8 cellular contexts compared by ENCODE assay signal in the genomic region with DNA sequence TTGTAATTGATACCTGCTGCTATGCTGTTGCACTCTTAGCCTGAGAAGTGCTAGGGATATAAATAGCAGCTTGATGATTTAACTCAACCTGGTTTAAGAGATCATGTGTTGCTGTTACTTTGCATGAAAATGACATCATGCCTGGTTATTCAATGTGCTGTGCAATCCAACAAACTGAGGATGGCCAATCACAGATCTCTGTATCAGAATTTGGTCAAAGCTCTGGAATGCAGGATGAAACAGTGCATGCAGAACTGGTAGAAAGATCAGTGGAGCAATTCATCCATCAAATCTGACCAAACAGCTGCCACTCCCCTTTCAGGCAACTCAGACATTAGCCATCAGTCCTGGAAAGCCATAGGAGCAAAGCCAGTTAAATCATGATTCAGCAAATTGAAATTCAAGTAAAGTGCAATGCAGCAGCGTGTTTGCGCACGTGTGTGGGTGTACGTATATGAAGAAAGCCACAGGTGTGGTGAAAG.
A peak's percentile ranks its signal among the peaks of the same experiment; 100 is the strongest.
DNase-seq lines count a peak whose midpoint lies in the region; ATAC-seq, FAIRE-seq and TF ChIP-seq lines count a peak whose summit lies in the region.

No MANE protein-coding gene starts in this region.

- no peak for FAIRE-seq in HepG2 (lab: Jason Lieb, UNC)

- intact Hi-C loops in HepG2 (cut with micrococcal nuclease; ENCODE audit: unreplicated experiment), result no loop called here

- in situ Hi-C loops in HepG2 (cut with HindIII; ENCODE audit: extremely low pct_ligation_motif_present, low pct_unique_long_range_greater_than_20kb), result no loop called here

- H3K9me3 ChIP-seq in SK-N-MC (ENCODE audit: low read depth, low read length) (no peaks in the 10 kb centered on the region), HepG2 (ENCODE audit: low read length) (no peaks in the 10 kb centered on the region)

- no peak overlapping the region for H3K4me2 ChIP-seq in HepG2 (ENCODE audit: low read depth, low read length)

- WGBS in HepG2 (ENCODE audit: low lambda C conversion rate), result 46% methylated on average over 4 of the region's 4 CpGs

- CTCF ChIA-PET in HepG2 (lab: Yijun Ruan, JAX; ENCODE audit: low intra/inter-chr PET ratio, low total read pairs), result no interaction called here

- no peaks in the 10 kb centered on the region for H3K27me3 ChIP-seq in HepG2 (ENCODE audit: control insufficient read depth in 1 of 2, insufficient read depth in 2 of 2, low read length in 2 of 2)

- TF ChIP-seq EP300 in HepG2 (IDR thresholded peaks at IDR 0.05; ENCODE audit: low read depth in 2 of 2, low read length in 2 of 2) (no peak), HepG2 (CRISPR knock-in tag; IDR thresholded peaks at IDR 0.05; ENCODE audit: borderline replicate concordance) (no peak)

- DNase-seq in DMS53 (lab: John Stamatoyannopoulos, UW), result peak; percentile 75
- peak; percentile 22 for DNase-seq in SK-N-MC (ENCODE audit: low read depth, low spot score)
- DNase-seq in HepG2 (ENCODE audit: low spot score), result peak; percentile 49
- no peak for DNase-seq in middle frontal gyrus (ENCODE audit: extremely low spot score, low spot score)
- no peak for DNase-seq in coronary artery (ENCODE audit: low spot score)
- DNase-seq in KG1 (lab: John Stamatoyannopoulos, UW), result no peak
- no peak for DNase-seq in HUDEP-2 (lab: John Stamatoyannopoulos, UW; ENCODE audit: unreplicated experiment in 76 of 76)

- H3K4me3 ChIP-seq in SK-N-MC (no peak overlapping the region), HepG2 (replicated peaks in 1 of 3; ENCODE audit: insufficient read depth in 1 of 3, low read depth in 2 of 3, low read length in 3 of 3) (no peak overlapping the region), coronary artery (no peak overlapping the region)

- H3K4me1 ChIP-seq in HepG2 (ENCODE audit: insufficient read depth, low read length), result peaks cover 28% of the 10 kb centered on the region

- no peak for TF ChIP-seq POLR2A in HepG2 (IDR thresholded peaks at IDR 0.05; ENCODE audit: insufficient read depth in 1 of 2, low read depth in 2 of 2, low read length in 2 of 2)

- H3K36me3 ChIP-seq in SK-N-MC (ENCODE audit: insufficient read depth, low read length) (no peaks in the 10 kb centered on the region), HepG2 (replicated peaks in 1 of 2; ENCODE audit: control insufficient read depth in 1 of 2, insufficient read depth in 2 of 2, low read length in 2 of 2) (no peaks in the 10 kb centered on the region)

- TF ChIP-seq CTCF in HepG2 (CRISPR knock-in tag; IDR thresholded peaks at IDR 0.05), result no peak
- no peak for TF ChIP-seq CTCF in coronary artery (IDR thresholded peaks at IDR 0.05)

- ATAC-seq in HG02571 (IDR thresholded peaks at IDR 0.05; ENCODE audit: unreplicated experiment), result peak; percentile 68
- no peak for ATAC-seq in HepG2

- no peaks in the 10 kb centered on the region for H4K20me1 ChIP-seq in HepG2 (ENCODE audit: insufficient read depth, low read length)

- POLR2A ChIA-PET in HepG2 (lab: Yijun Ruan, JAX), result no interaction called here

- TF ChIP-seq RAD21 in HepG2 (CRISPR knock-in tag; IDR thresholded peaks at IDR 0.05), result no peak

- BruUV-seq in HepG2 (replicated peaks; lab: Mats Ljungman, UMichigan), result no TSS peak

- H2AFZ ChIP-seq in HepG2 (ENCODE audit: low read length), result no peak overlapping the region

- H3K27ac ChIP-seq in SK-N-MC, result peak overlapping the region; percentile 69
- no peak overlapping the region for H3K27ac ChIP-seq in HepG2 (ENCODE audit: extremely low read length, insufficient read depth, low read length)
- no peak overlapping the region for H3K27ac ChIP-seq in coronary artery

- H3K9ac ChIP-seq in SK-N-MC (ENCODE audit: insufficient read length) (no peak overlapping the region), HepG2 (ENCODE audit: insufficient read depth, low read depth, low read length) (no peak overlapping the region)

- no peaks in the 10 kb centered on the region for H3K79me2 ChIP-seq in HepG2 (ENCODE audit: insufficient read depth, low read length)

TF ChIP-seq in HepG2, 621 proteins besides CTCF, POLR2A, EP300 and RAD21:
- TF ChIP-seq NFE2L2 (IDR thresholded peaks at IDR 0.05; ENCODE audit: low read length), result peak; percentile 37; the same call in 1 of the 2 replicates
- no peak for TF ChIP-seq CCDC6 (CRISPR knock-in tag; IDR thresholded peaks at IDR 0.05)
- TF ChIP-seq, protein P1, sequence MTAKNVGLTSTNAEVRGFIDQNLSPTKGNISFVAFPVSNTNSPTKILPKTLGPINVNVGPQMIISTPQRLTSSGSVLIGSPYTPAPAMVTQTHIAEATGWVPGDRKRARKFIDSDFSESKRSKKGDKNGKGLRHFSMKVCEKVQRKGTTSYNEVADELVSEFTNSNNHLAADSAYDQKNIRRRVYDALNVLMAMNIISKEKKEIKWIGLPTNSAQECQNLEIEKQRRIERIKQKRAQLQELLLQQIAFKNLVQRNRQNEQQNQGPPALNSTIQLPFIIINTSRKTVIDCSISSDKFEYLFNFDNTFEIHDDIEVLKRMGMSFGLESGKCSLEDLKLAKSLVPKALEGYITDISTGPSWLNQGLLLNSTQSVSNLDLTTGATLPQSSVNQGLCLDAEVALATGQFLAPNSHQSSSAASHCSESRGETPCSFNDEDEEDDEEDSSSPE (CRISPR knock-in tag; IDR thresholded peaks at IDR 0.05), result no peak
- peak; percentile 76 to 77 for TF ChIP-seq MAFK (conservative IDR thresholded peaks at IDR 0.05 in 1 of 2, IDR thresholded peaks at IDR 0.05 in 1 of 2; ENCODE audit: low read length in 2 of 2)
- TF ChIP-seq NFE2 (CRISPR knock-in tag; IDR thresholded peaks at IDR 0.05), result peak; percentile 41; the same call in 1 of the 2 replicates
- no peak for TF ChIP-seq ZNF569 (CRISPR knock-in tag; IDR thresholded peaks at IDR 0.05; ENCODE audit: borderline replicate concordance)
- peak; percentile 70 for TF ChIP-seq MAFF (IDR thresholded peaks at IDR 0.05; ENCODE audit: low read depth, low read length)
- no peak for TF ChIP-seq ZBTB7B (CRISPR knock-in tag; IDR thresholded peaks at IDR 0.05)
- TF ChIP-seq ZBTB44 (CRISPR knock-in tag; IDR thresholded peaks at IDR 0.05), result no peak
- TF ChIP-seq ZBTB43 (CRISPR knock-in tag; conservative IDR thresholded peaks at IDR 0.05), result no peak
- TF ChIP-seq HOXA5 (CRISPR knock-in tag; IDR thresholded peaks at IDR 0.05), result no peak
- no peak for TF ChIP-seq ZNF382 (CRISPR knock-in tag; IDR thresholded peaks at IDR 0.05; ENCODE audit: borderline replicate concordance)
- TF ChIP-seq KLF9 (CRISPR knock-in tag; IDR thresholded peaks at IDR 0.05; ENCODE audit: low read depth), result no peak
- no peak for TF ChIP-seq ZNF580 (CRISPR knock-in tag; IDR thresholded peaks at IDR 0.05; ENCODE audit: borderline replicate concordance, low read depth)
- TF ChIP-seq ATF7 (IDR thresholded peaks at IDR 0.05), result peak; percentile 37
- TF ChIP-seq ATF7 (CRISPR knock-in tag; IDR thresholded peaks at IDR 0.05), result no peak
- no peak for TF ChIP-seq FOXJ3 (CRISPR knock-in tag; IDR thresholded peaks at IDR 0.05; ENCODE audit: borderline replicate concordance)
- no peak for TF ChIP-seq ZNF562 (CRISPR knock-in tag; IDR thresholded peaks at IDR 0.05; ENCODE audit: borderline replicate concordance)

Comparison
In these comparisons a context has a peak if more than half of its experiments do, and no peak if none do; other contexts are left out.
1. DNase-seq: peak in DMS53 (single experiment), SK-N-MC (single experiment) and HepG2 (single experiment); none in middle frontal gyrus (single experiment), coronary artery (single experiment), KG1 (single experiment) and HUDEP-2 (0 of 76).